20 cellular contexts compared by ENCODE assay signal in genomic region chr11:36115378-36115801, GRCh38.
A peak's percentile ranks its signal among the peaks of the same experiment; 100 is the strongest.
DNase-seq lines count a peak whose midpoint lies in the region; ATAC-seq, FAIRE-seq and TF ChIP-seq lines count a peak whose summit lies in the region.
"Had no signal": no experiment of that assay in that cellular context is flagged by ENCODE, and none has a peak within 500 bp of the region (broad histone marks: within the 10 kb centered on the region; RNA-seq: fewer than 3 reads in every experiment).

No MANE protein-coding gene starts in this region.

- TF ChIP-seq POLR2A in K562 (conservative IDR thresholded peaks at IDR 0.05), result no peak
- no peak for TF ChIP-seq POLR2A in erythroblast (IDR thresholded peaks at IDR 0.05; ENCODE audit: low read length)

- no peaks in the 10 kb centered on the region for H3F3A ChIP-seq in smooth muscle cell (ENCODE audit: low read depth)

- peak; percentile 81 for TF ChIP-seq EP300 in K562 (IDR thresholded peaks at IDR 0.05; ENCODE audit: low read length)

- ATAC-seq in K562, result peak; percentile 97

- in situ Hi-C loops in K562 (cut with MboI), result no loop called here

- no TSS peak for BruUV-seq in K562 (replicated peaks; lab: Mats Ljungman, UMichigan)

- H3K4me1 ChIP-seq in K562 (replicated peaks in 1 of 2; ENCODE audit: control insufficient read depth in 2 of 2, insufficient read depth in 2 of 2, low read length in 2 of 2), result peaks cover 12 to 21% of the 10 kb centered on the region in 2 experiments; a peak in 3 of 5 replicates
- peaks cover 10% of the 10 kb centered on the region for H3K4me1 ChIP-seq in smooth muscle cell (ENCODE audit: low read depth)
- H3K4me1 ChIP-seq: Caco-2 had no signal

- FAIRE-seq in K562 (lab: Jason Lieb, UNC), result peak; percentile 98
- FAIRE-seq: A204.1, D721Med, G401.6, GM12891, GM19239, H54 had no signal

- H3K9me3 ChIP-seq in K562 (replicated peaks; ENCODE audit: control insufficient read depth, insufficient read depth, low read depth, low read length) (peaks cover 24% of the 10 kb centered on the region), smooth muscle cell (replicated peaks; ENCODE audit: low read depth) (peaks cover 2% of the 10 kb centered on the region)
- H3K9me3 ChIP-seq: Caco-2 had no signal

- peak in 1 of 2 experiments; percentile 6; a peak in 1 of 4 replicates for TF ChIP-seq RAD21 in K562 (CRISPR knock-in tag; conservative IDR thresholded peaks at IDR 0.05 in 1 of 2, IDR thresholded peaks at IDR 0.05 in 1 of 2)

- peak overlapping the region; percentile 52 for H3K27ac Mint-ChIP-seq in neural crest cell (ENCODE audit: unreplicated experiment)
- H3K27ac Mint-ChIP-seq: CD4-positive, alpha-beta T cell had no signal

- H2AFZ ChIP-seq in K562 (ENCODE audit: low read depth, low read length) (peak overlapping the region; percentile 71), smooth muscle cell (ENCODE audit: low read depth) (no peak overlapping the region)
- H2AFZ ChIP-seq: GM23248 had no signal

- POLR2A ChIA-PET in K562 (lab: Yijun Ruan, JAX), result interaction anchor here (0.5 to 2.3 kb wide), 3 partner anchors 10 to 533 kb away, joined by 3 to 15 read pairs (median 5); no protein-coding TSS in a partner anchor

- no peaks in the 10 kb centered on the region for H3K9me1 ChIP-seq in K562 (ENCODE audit: control insufficient read depth, insufficient read depth, low read length)

- peak overlapping the region; percentile 62 for H3K27ac ChIP-seq in K562 (ENCODE audit: extremely low read depth, low read depth, low read length)
- H3K27ac ChIP-seq in smooth muscle cell (ENCODE audit: low read depth), result no peak overlapping the region
- no peak overlapping the region for H3K27ac ChIP-seq in substantia nigra (ENCODE audit: low read depth, low read length, poor library complexity, severe bottlenecking)
- H3K27ac ChIP-seq: C4-2B, GM23248, HL-60 had no signal

- peaks cover 29% of the 10 kb centered on the region for H3K36me3 Mint-ChIP-seq in neural crest cell (ENCODE audit: low read depth)

- no peaks in the 10 kb centered on the region for H3K27me3 ChIP-seq in K562 (ENCODE audit: control insufficient read depth in 2 of 2, insufficient read depth in 2 of 2, low read length in 2 of 2)
- no peaks in the 10 kb centered on the region for H3K27me3 ChIP-seq in smooth muscle cell (ENCODE audit: low read depth)

- CTCF ChIA-PET in K562 (lab: Yijun Ruan, JAX; ENCODE audit: low intra/inter-chr PET ratio), result no interaction called here

- intact Hi-C loops in K562 (cut with micrococcal nuclease), result no loop called here

- H3K9me3 Mint-ChIP-seq in neural crest cell, result peaks cover 13% of the 10 kb centered on the region

- H3K4me3 Mint-ChIP-seq in neural crest cell, result no peak overlapping the region
- H3K4me3 Mint-ChIP-seq: CD4-positive, alpha-beta T cell had no signal

- H3K36me3 ChIP-seq in K562 (ENCODE audit: control insufficient read depth, insufficient read depth, low read length), result peaks cover 4% of the 10 kb centered on the region; the same call in 1 of the 3 replicates
- H3K36me3 ChIP-seq in smooth muscle cell (ENCODE audit: low read depth), result no peaks in the 10 kb centered on the region

- DNase-seq in K562 (ENCODE audit: extremely low read depth in 1 of 4, low spot score in 3 of 4) (peak; percentile 47 to 89 (median 66)), erythroblast (lab: John Stamatoyannopoulos, UW) (peak; percentile 25 to 56), neural crest cell (ENCODE audit: low read depth, low spot score) (no peak), NCI-H446 (lab: John Stamatoyannopoulos, UW) (no peak), smooth muscle cell (lab: John Stamatoyannopoulos, UW; ENCODE audit: unreplicated experiment) (no peak), substantia nigra (lab: John Stamatoyannopoulos, UW) (no peak)
- no peak for DNase-seq in stimulated activated CD4-positive, alpha-beta T cell treated with anti-CD3 and anti-CD28 coated beads, Interleukin-12 subunit alpha, Interleukin-12 subunit beta, amount 100 ng/mL, for 4 hours
- DNase-seq: AML-193; Caco-2; CD4-positive, alpha-beta T cell; GM23248; HCEC 1CT had no signal

- H3K4me3 ChIP-seq in K562 (no peak overlapping the region), smooth muscle cell (no peak overlapping the region)
- H3K4me3 ChIP-seq: GM23248 had no signal

- WGBS in K562 (ENCODE audit: insufficient coverage, low coverage, missing lambda C conversion rate), result 10% methylated on average over 9 of the region's 9 CpGs
- 97% methylated on average over 9 of the region's 9 CpGs for WGBS in smooth muscle cell (ENCODE audit: low lambda C conversion rate)

- peak overlapping the region; percentile 32; the same call in 1 of the 2 replicates for H3K4me2 ChIP-seq in K562 (ENCODE audit: insufficient read depth, low read length)
- H3K4me2 ChIP-seq in smooth muscle cell, result no peak overlapping the region

- TF ChIP-seq CTCF in K562 (IDR thresholded peaks at IDR 0.05 in 2 of 3, conservative IDR thresholded peaks at IDR 0.05 in 1 of 3; ENCODE audit: insufficient read depth in 2 of 3, low read depth in 1 of 3, low read length in 3 of 3) (no peak), neural crest cell (conservative IDR thresholded peaks at IDR 0.05) (no peak), smooth muscle cell (IDR thresholded peaks at IDR 0.05; ENCODE audit: borderline replicate concordance, insufficient read depth, poor library complexity, severe bottlenecking) (no peak)

- no peaks in the 10 kb centered on the region for H3K27me3 Mint-ChIP-seq in neural crest cell (ENCODE audit: low read depth)

- H4K20me1 ChIP-seq in K562 (replicated peaks; ENCODE audit: control insufficient read depth, insufficient read depth, low read length) (no peaks in the 10 kb centered on the region; the same call in 1 of the 2 replicates), smooth muscle cell (ENCODE audit: low read depth) (no peaks in the 10 kb centered on the region)

- H3K79me2 ChIP-seq in K562 (ENCODE audit: control insufficient read depth, insufficient read depth, low read length) (no peaks in the 10 kb centered on the region), smooth muscle cell (ENCODE audit: low read depth) (no peaks in the 10 kb centered on the region)

- H3K4me1 Mint-ChIP-seq in neural crest cell, result peaks cover 14% of the 10 kb centered on the region

- H3K9ac ChIP-seq in K562 (ENCODE audit: insufficient read depth in 1 of 2, low read depth in 2 of 2, low read length in 2 of 2) (peak overlapping the region in 1 of 2 experiments; percentile 5; a peak in 1 of 4 replicates), smooth muscle cell (ENCODE audit: low read depth) (no peak overlapping the region)
- H3K9ac ChIP-seq: GM23248 had no signal

TF ChIP-seq in K562, 482 proteins besides CTCF, POLR2A, EP300 and RAD21 (continues in another document):
- TF ChIP-seq PKNOX1 (IDR thresholded peaks at IDR 0.05) (peak; percentile 70), RFX7 (CRISPR knock-in tag; IDR thresholded peaks at IDR 0.05) (no peak), ZKSCAN3 (CRISPR knock-in tag; IDR thresholded peaks at IDR 0.05) (no peak)

Comparison
In these comparisons a context has a peak if more than half of its experiments do, and no peak if none do; other contexts are left out.
1. DNase-seq: peak in K562 (4 of 4) and erythroblast (2 of 2); none in neural crest cell (single experiment), stimulated activated CD4-positive, alpha-beta T cell treated with anti-CD3 and anti-CD28 coated beads, Interleukin-12 subunit alpha, Interleukin-12 subunit beta, amount 100 ng/mL, for 4 hours (single experiment), NCI-H446 (0 of 2), smooth muscle cell (single experiment) and substantia nigra (0 of 49).